Comparison of ENCODE assay signal across 9 cellular contexts in genomic region chr12:44795970-44796369, GRCh38.
"Had no signal": no experiment of that assay in that cellular context is flagged by ENCODE, and none has a peak within 500 bp of the region (broad histone marks: within the 10 kb centered on the region; RNA-seq: fewer than 3 reads in every experiment).

No MANE protein-coding gene starts in this region.

- H3K4me1 Mint-ChIP-seq: IgD-negative memory B cell had no signal

- H3K9ac ChIP-seq: GM23248 had no signal

- H3K4me1 ChIP-seq: HAP-1 had no signal

- H3K27ac ChIP-seq: GM23248, HL-60 had no signal

- ATAC-seq: HCT116 had no signal

- H3K4me3 Mint-ChIP-seq: HFFc6, IgD-negative memory B cell had no signal

- H3K36me3 ChIP-seq: HAP-1 had no signal

- H3K27me3 Mint-ChIP-seq: IgD-negative memory B cell had no signal

- H3K27ac Mint-ChIP-seq: HFFc6, IgD-negative memory B cell had no signal

- H2AFZ ChIP-seq: GM23248 had no signal

- H3K4me3 ChIP-seq: GM23248, HAP-1 had no signal

- H3K9me3 ChIP-seq: HAP-1 had no signal

- DNase-seq: GM23248, GOT3, H7, HFFc6, KG1 had no signal
